16 cellular contexts compared by ENCODE assay signal in the genomic region with DNA sequence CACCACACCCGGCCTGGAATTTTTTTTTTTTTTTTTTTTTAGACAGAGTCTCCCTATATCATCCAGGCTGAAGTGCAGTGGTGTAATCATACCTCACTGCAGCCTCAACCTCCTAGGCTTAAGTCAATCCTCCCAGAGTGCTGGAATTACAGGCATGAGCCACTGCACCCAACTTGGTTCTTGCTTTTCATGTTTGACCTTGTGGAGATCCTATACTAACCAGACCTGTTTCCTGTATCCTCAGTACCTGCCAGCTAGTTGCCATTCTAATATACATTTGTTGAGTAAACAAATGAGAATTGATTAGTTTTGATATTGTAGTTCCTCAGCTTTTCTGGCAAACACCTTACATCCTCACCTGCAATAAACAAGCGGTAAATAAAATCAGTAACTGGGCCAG. TPM values are rescaled to one million over a fixed set of nuclear protein-coding genes. Genes with fewer than 3 reads are reported as not detected.
DNase-seq lines count a peak whose midpoint lies in the region; FAIRE-seq and TF ChIP-seq lines count a peak whose summit lies in the region.
"Had no signal": no experiment of that assay in that cellular context is flagged by ENCODE, and none has a peak within 500 bp of the region (broad histone marks: within the 10 kb centered on the region; RNA-seq: fewer than 3 reads in every experiment).

No MANE protein-coding gene starts in this region.

- peak; percentile 60 for DNase-seq in ELF-1 (ENCODE audit: low read depth, low spot score)
- DNase-seq in HAP-1 (ENCODE audit: low spot score in 2 of 2) = peak; percentile 29 to 38
- no peak for DNase-seq in H1 (ENCODE audit: low read depth in 1 of 2, low spot score in 2 of 2)
- DNase-seq in trophoblast cell = peak; percentile 77 to 82
- DNase-seq in endothelial cell (ENCODE audit: low spot score) = no peak
- no peak for DNase-seq in DMS 273 treated with DMSO at 0.1 percent for 48 hours (lab: John Stamatoyannopoulos, UW)
- no peak for DNase-seq in D721Med (ENCODE audit: insufficient read length, low spot score)
- DNase-seq: BE2C; CD4-positive, alpha-beta memory T cell; GOT3; HFFc6; NCI-H1436; NCI-H2029; SHP77; T-helper 17 cell had no signal

- TF ChIP-seq CTCF in H1 (IDR thresholded peaks at IDR 0.05; ENCODE audit: control extremely low read depth in 1 of 3, insufficient read depth in 1 of 3, low read depth in 1 of 3, low read length in 3 of 3) = no peak
- no peak for TF ChIP-seq CTCF in endothelial cell (IDR thresholded peaks at IDR 0.05; ENCODE audit: unreplicated experiment)
- TF ChIP-seq CTCF in D721Med (IDR thresholded peaks at IDR 0.05; ENCODE audit: insufficient read depth, missing control alignments) = no peak

- H4K12ac ChIP-seq in trophoblast cell (ENCODE audit: low read depth, low read length) = no peak overlapping the region

- H2BK120ac ChIP-seq in H1 (replicated peaks; ENCODE audit: low read depth, low read length) (no peak overlapping the region), trophoblast cell (ENCODE audit: insufficient read depth, low read length, poor library complexity) (no peak overlapping the region)

- TF ChIP-seq RAD21 in H1 (IDR thresholded peaks at IDR 0.05 in 1 of 2, conservative IDR thresholded peaks at IDR 0.05 in 1 of 2; ENCODE audit: low read depth in 2 of 2, low read length in 2 of 2) = no peak

- no peak overlapping the region for H3K4me3 Mint-ChIP-seq in endothelial cell (ENCODE audit: unreplicated experiment)
- H3K4me3 Mint-ChIP-seq: CD4-positive, alpha-beta memory T cell; HFFc6; T-helper 17 cell had no signal

- no peak overlapping the region for H4K8ac ChIP-seq in H1 (ENCODE audit: extremely low read depth, insufficient read depth, low read length)
- no peak overlapping the region for H4K8ac ChIP-seq in trophoblast cell (ENCODE audit: low read depth, low read length)

- TF ChIP-seq POLR2A in H1 (IDR thresholded peaks at IDR 0.05; ENCODE audit: control extremely low read depth in 1 of 2, low read depth in 2 of 2, low read length in 2 of 2) = no peak

- H3K79me2 ChIP-seq in H1 (ENCODE audit: control insufficient read depth in 1 of 2, insufficient read depth in 2 of 2, low read length in 2 of 2) (peaks cover 3 to 16% of the 10 kb centered on the region in 2 experiments), trophoblast cell (ENCODE audit: control insufficient read depth, insufficient read depth, low read length, poor library complexity) (peaks cover 6% of the 10 kb centered on the region)

- H3K36me3 ChIP-seq in HAP-1 (replicated peaks) (no peaks in the 10 kb centered on the region), H1 (ENCODE audit: control insufficient read depth in 2 of 4, insufficient read depth in 4 of 4, low read length in 3 of 4) (no peaks in the 10 kb centered on the region), trophoblast cell (ENCODE audit: control insufficient read depth in 1 of 2, insufficient read depth in 2 of 2, low read length in 2 of 2) (no peaks in the 10 kb centered on the region)
- H3K36me3 ChIP-seq: BE2C, Peyer's patch had no signal

- no peak overlapping the region for H3K18ac ChIP-seq in H1 (ENCODE audit: extremely low read depth, low read length)
- H3K18ac ChIP-seq in trophoblast cell (ENCODE audit: low read length) = no peak overlapping the region

- H2AK5ac ChIP-seq in H1 (ENCODE audit: low read depth, low read length) = no peak overlapping the region
- no peak overlapping the region for H2AK5ac ChIP-seq in trophoblast cell (ENCODE audit: low read length)

- H2BK15ac ChIP-seq in H1 (ENCODE audit: low read length) = no peak overlapping the region

- no peak overlapping the region for H3K4me3 ChIP-seq in HAP-1
- H3K4me3 ChIP-seq in H1 (ENCODE audit: extremely low read depth in 1 of 4, insufficient read depth in 2 of 4, low read depth in 3 of 4, low read length in 4 of 4) = no peak overlapping the region
- no peak overlapping the region for H3K4me3 ChIP-seq in trophoblast cell (ENCODE audit: low read depth, low read length)
- H3K4me3 ChIP-seq: Peyer's patch had no signal

- H3K4me1 ChIP-seq in HAP-1 (peaks cover 18% of the 10 kb centered on the region), H1 (replicated peaks in 1 of 4; ENCODE audit: control insufficient read depth in 3 of 4, insufficient read depth in 4 of 4, low read length in 3 of 4) (peaks cover 0 to 6% (median 3%) of the 10 kb centered on the region in 4 experiments; a peak in 3 of 7 replicates), trophoblast cell (ENCODE audit: control insufficient read depth in 1 of 2, insufficient read depth in 2 of 2, low read length in 2 of 2) (peaks cover 8 to 11% of the 10 kb centered on the region in 2 experiments)
- H3K4me1 ChIP-seq: BE2C had no signal

- in situ Hi-C loops in HAP-1 (cut with MboI; ENCODE audit: low sequenced_read_pairs) = no loop called here

- no peaks in the 10 kb centered on the region for H3K36me3 Mint-ChIP-seq in endothelial cell (ENCODE audit: low read depth, unreplicated experiment)

- no peak overlapping the region for H2BK20ac ChIP-seq in H1 (ENCODE audit: low read length)

- no peak overlapping the region for H4K91ac ChIP-seq in H1 (replicated peaks; ENCODE audit: insufficient read length, low read length)
- H4K91ac ChIP-seq in trophoblast cell (ENCODE audit: low read depth, low read length) = no peak overlapping the region

- H3K23me2 ChIP-seq in H1 (ENCODE audit: low read depth, low read length) = peaks cover 5% of the 10 kb centered on the region; the same call in 1 of the 2 replicates

- H3K4ac ChIP-seq in H1 (replicated peaks; ENCODE audit: insufficient read length, low read depth, low read length) (no peak overlapping the region), trophoblast cell (ENCODE audit: low read depth, low read length) (no peak overlapping the region)

- H2BK5ac ChIP-seq in H1 (ENCODE audit: low read depth, low read length) (peak overlapping the region; percentile 52; the same call in 1 of the 2 replicates), trophoblast cell (ENCODE audit: low read depth, low read length, poor library complexity) (no peak overlapping the region)

- FAIRE-seq in H1 (lab: Jason Lieb, UNC) (no peak), D721Med (lab: Jason Lieb, UNC) (no peak)

- no peak overlapping the region for H3K27ac ChIP-seq in H1 (ENCODE audit: low read depth, low read length)
- H3K27ac ChIP-seq in trophoblast cell (ENCODE audit: low read depth, low read length) = no peak overlapping the region

- H3K4me1 Mint-ChIP-seq in endothelial cell (ENCODE audit: unreplicated experiment) = peaks cover 10% of the 10 kb centered on the region

- H3K9me3 Mint-ChIP-seq in endothelial cell (ENCODE audit: unreplicated experiment) = no peaks in the 10 kb centered on the region
- H3K9me3 Mint-ChIP-seq: CD4-positive, alpha-beta memory T cell; HFFc6 had no signal

- no peak overlapping the region for H3K9ac ChIP-seq in H1 (replicated peaks in 1 of 4; ENCODE audit: extremely low read depth in 1 of 4, low read depth in 3 of 4, low read length in 3 of 4)
- H3K9ac ChIP-seq in trophoblast cell (ENCODE audit: low read length) = no peak overlapping the region

- H3K27me3 ChIP-seq in HAP-1 (ENCODE audit: low read depth) (no peaks in the 10 kb centered on the region), H1 (replicated peaks in 1 of 4; ENCODE audit: control insufficient read depth in 3 of 4, extremely low read depth in 1 of 4, insufficient read depth in 3 of 4, low read length in 3 of 4) (no peaks in the 10 kb centered on the region), trophoblast cell (ENCODE audit: insufficient read depth, low read length) (no peaks in the 10 kb centered on the region)
- H3K27me3 ChIP-seq: BE2C, Peyer's patch had no signal

- WGBS in H1 (ENCODE audit: extremely low coverage in 1 of 2, insufficient coverage in 1 of 2, insufficient read length in 1 of 2, insufficient replicate concordance in 2 of 2, low coverage in 1 of 2, low lambda C conversion rate in 2 of 2, missing lambda C conversion rate in 1 of 2), 2 experiments = 100% methylated on average over 1 of the region's 2 CpGs; no CpG with 5 or more reads in 1 of the 2 experiments
- WGBS in trophoblast cell (ENCODE audit: extremely low coverage, insufficient coverage, insufficient read length) = no CpG with 5 or more reads among the region's 2 CpGs

- H3K27me3 Mint-ChIP-seq in endothelial cell (ENCODE audit: unreplicated experiment) = peaks cover 6% of the 10 kb centered on the region
- H3K27me3 Mint-ChIP-seq: T-helper 17 cell had no signal

- no peak overlapping the region for H2AFZ ChIP-seq in H1 (ENCODE audit: low read length)
- H2AFZ ChIP-seq in trophoblast cell (ENCODE audit: insufficient read depth, low read length, poor library complexity) = no peak overlapping the region

- no peak overlapping the region for H4K5ac ChIP-seq in H1 (ENCODE audit: insufficient read length, low read depth, low read length)

- H3K27ac Mint-ChIP-seq in endothelial cell (ENCODE audit: unreplicated experiment) = no peak overlapping the region
- H3K27ac Mint-ChIP-seq: CD4-positive, alpha-beta memory T cell; HFFc6; T-helper 17 cell had no signal

- no peak overlapping the region for H3K4me2 ChIP-seq in H1 (ENCODE audit: insufficient read depth in 1 of 2, low read depth in 2 of 2, low read length in 2 of 2)
- no peak overlapping the region for H3K4me2 ChIP-seq in trophoblast cell (ENCODE audit: low read length)

- H3K23ac ChIP-seq in H1 (ENCODE audit: insufficient read length) (no peak overlapping the region), trophoblast cell (ENCODE audit: low read length) (no peak overlapping the region)

- no peak for TF ChIP-seq EP300 in H1 (IDR thresholded peaks at IDR 0.05; ENCODE audit: borderline replicate concordance in 1 of 2, low read depth in 2 of 2, low read length in 2 of 2)

- H2BK12ac ChIP-seq in H1 (ENCODE audit: low read depth, low read length) = 0 out of 2 replicates have a peak overlapping the region, but pooled peaks have one; percentile 35
- no peak overlapping the region for H2BK12ac ChIP-seq in trophoblast cell (ENCODE audit: low read length)

- H3K79me1 ChIP-seq in H1 (ENCODE audit: low read depth, low read length) (peaks cover 3% of the 10 kb centered on the region; the same call in 1 of the 2 replicates), trophoblast cell (ENCODE audit: low read length) (peaks cover 11% of the 10 kb centered on the region)

- H3K56ac ChIP-seq in H1 (replicated peaks; ENCODE audit: insufficient read length, low read depth, low read length) = no peak overlapping the region

- POLR2A ChIA-PET in H1 (lab: Charles Lee; ENCODE audit: partially characterized antibody) = interaction anchor here (1.3 to 2.0 kb wide), 3 partner anchors 9 to 31 kb away, joined by 4 to 5 read pairs (median 5); no protein-coding TSS in a partner anchor

- CTCF ChIA-PET in H1 (lab: Charles Lee; ENCODE audit: partially characterized antibody) = interaction anchor here (1.0 kb wide), 1 partner anchor 19 kb away, joined by 4 read pairs; no protein-coding TSS in a partner anchor

- H3K14ac ChIP-seq in H1 (ENCODE audit: insufficient read length) (no peak overlapping the region), trophoblast cell (ENCODE audit: low read length) (no peak overlapping the region)

- H4K20me1 ChIP-seq in H1 (replicated peaks in 1 of 2; ENCODE audit: control insufficient read depth in 1 of 2, insufficient read depth in 2 of 2, low read length in 2 of 2) = no peaks in the 10 kb centered on the region

- H3K9me3 ChIP-seq in HAP-1 = no peaks in the 10 kb centered on the region
- H3K9me3 ChIP-seq in H1 (ENCODE audit: insufficient read depth in 2 of 2, low read depth in 1 of 2, low read length in 1 of 2) = no peaks in the 10 kb centered on the region
- no peaks in the 10 kb centered on the region for H3K9me3 ChIP-seq in trophoblast cell (ENCODE audit: insufficient read depth, low read depth, low read length)
- H3K9me3 ChIP-seq: BE2C, Peyer's patch had no signal

RNA-seq across cellular contexts. Expression of a gene that starts 3.2 kb away (rescaled TPM):
- total RNA-seq in H1 (2021; fragmentation: NEBNext Ultra II Directional; extraction: Animal tissue kit (Norgen Biotek cat#: 25700)) = 93.6 and 96.8 TPM in 2 replicates
- 34.4 and 42.7 TPM in 2 replicates for polyA plus RNA-seq in H1 (2011; rRNA removed)
- polyA plus RNA-seq in H1 (2011; cell fraction: cytosol; rRNA removed) = 36.8 TPM
- polyA plus RNA-seq in H1 (2011; cell fraction: nucleus; rRNA removed) = 68.9 TPM
- 40.2 to 62.7 TPM (median 47.4 TPM) in 4 replicates for polyA plus RNA-seq in H1 (2012, experiment 1 of 2)
- 20.4 TPM for polyA plus RNA-seq in H1 (2012, experiment 2 of 2)
- polyA plus RNA-seq in H1 (2013, experiment 1 of 2) = 77.5 TPM
- 73.7 TPM for polyA plus RNA-seq in H1 (2013, experiment 2 of 2)
- 158 and 162 TPM in 2 replicates for polyA minus RNA-seq in H1 (2011; rRNA and poly(A)+ RNA removed)
- 44.9 TPM for polyA minus RNA-seq in H1 (2011; cell fraction: cytosol; rRNA and poly(A)+ RNA removed)
- 110 TPM for polyA minus RNA-seq in H1 (2011; cell fraction: nucleus; rRNA and poly(A)+ RNA removed)
- polyA plus RNA-seq in trophoblast cell (2013) = 8.7 and 9.9 TPM in 2 replicates
- total RNA-seq in endothelial cell (ENCODE audit: unreplicated experiment) = 65.0 TPM

RNA-seq across cellular contexts. Expression of a gene that starts 28.9 kb away (rescaled TPM):
- 444 and 458 TPM in 2 replicates for total RNA-seq in H1 (2021; fragmentation: NEBNext Ultra II Directional; extraction: Animal tissue kit (Norgen Biotek cat#: 25700))
- 580 and 622 TPM in 2 replicates for polyA plus RNA-seq in H1 (2011; rRNA removed)
- 440 TPM for polyA plus RNA-seq in H1 (2011; cell fraction: cytosol; rRNA removed)
- 281 TPM for polyA plus RNA-seq in H1 (2011; cell fraction: nucleus; rRNA removed)
- polyA plus RNA-seq in H1 (2012, experiment 1 of 2) = 462 to 475 TPM (median 467 TPM) in 4 replicates
- 310 TPM for polyA plus RNA-seq in H1 (2012, experiment 2 of 2)
- polyA plus RNA-seq in H1 (2013, experiment 1 of 2) = 461 TPM
- 478 TPM for polyA plus RNA-seq in H1 (2013, experiment 2 of 2)
- polyA minus RNA-seq in H1 (2011; rRNA and poly(A)+ RNA removed) = 175 and 197 TPM in 2 replicates
- 175 TPM for polyA minus RNA-seq in H1 (2011; cell fraction: cytosol; rRNA and poly(A)+ RNA removed)
- polyA minus RNA-seq in H1 (2011; cell fraction: nucleus; rRNA and poly(A)+ RNA removed) = 99.6 TPM
- polyA plus RNA-seq in trophoblast cell (2013) = 159 and 166 TPM in 2 replicates
- 138 TPM for total RNA-seq in endothelial cell (ENCODE audit: unreplicated experiment)

RNA-seq across cellular contexts. Expression of a gene that starts 46.0 kb away (rescaled TPM):
- 58.2 and 70.0 TPM in 2 replicates for total RNA-seq in H1 (2021; fragmentation: NEBNext Ultra II Directional; extraction: Animal tissue kit (Norgen Biotek cat#: 25700))
- 47.1 and 47.5 TPM in 2 replicates for polyA plus RNA-seq in H1 (2011; rRNA removed)
- polyA plus RNA-seq in H1 (2011; cell fraction: cytosol; rRNA removed) = 40.3 TPM
- polyA plus RNA-seq in H1 (2011; cell fraction: nucleus; rRNA removed) = 50.0 TPM
- polyA plus RNA-seq in H1 (2012, experiment 1 of 2) = 33.0 to 42.1 TPM (median 37.4 TPM) in 4 replicates
- polyA plus RNA-seq in H1 (2012, experiment 2 of 2) = 23.0 TPM
- 34.9 TPM for polyA plus RNA-seq in H1 (2013, experiment 1 of 2)
- 37.8 TPM for polyA plus RNA-seq in H1 (2013, experiment 2 of 2)
- 136 and 154 TPM in 2 replicates for polyA minus RNA-seq in H1 (2011; rRNA and poly(A)+ RNA removed)
- 60.5 TPM for polyA minus RNA-seq in H1 (2011; cell fraction: cytosol; rRNA and poly(A)+ RNA removed)
- polyA minus RNA-seq in H1 (2011; cell fraction: nucleus; rRNA and poly(A)+ RNA removed) = 62.3 TPM
- polyA plus RNA-seq in trophoblast cell (2013) = 52.8 and 53.8 TPM in 2 replicates
- total RNA-seq in endothelial cell (ENCODE audit: unreplicated experiment) = 76.7 TPM

Comparison
In these comparisons a context has a peak if more than half of its experiments do, and no peak if none do; other contexts are left out.
1. DNase-seq: peak in ELF-1 (single experiment), HAP-1 (2 of 2) and trophoblast cell (2 of 2); none in H1 (0 of 2), endothelial cell (single experiment), DMS 273 treated with DMSO at 0.1 percent for 48 hours (single experiment) and D721Med (single experiment).